Comparison of ENCODE assay signal across 8 cellular contexts in genomic region chr20:59850018-59850641, GRCh38.
A peak's percentile ranks its signal among the peaks of the same experiment; 100 is the strongest.
DNase-seq lines count a peak whose midpoint lies in the region; ATAC-seq lines count a peak whose summit lies in the region.

No MANE protein-coding gene starts in this region.

- ATAC-seq in left lobe of liver = peak; percentile 66
- no peak for ATAC-seq in HG02610 (IDR thresholded peaks at IDR 0.05; ENCODE audit: unreplicated experiment)

- DNase-seq in SIG-M5 treated with dmso at 0.1 percent for 504 hours (lab: John Stamatoyannopoulos, UW; ENCODE audit: unreplicated experiment) (peak; percentile 59), SIG-M5 (lab: John Stamatoyannopoulos, UW) (no peak), NCI-H2029 (lab: John Stamatoyannopoulos, UW) (peak; percentile 40), astrocyte of the hippocampus (ENCODE audit: low read depth, low spot score) (peak; percentile 44), left lobe of liver (ENCODE audit: low spot score) (no peak), midbrain (lab: John Stamatoyannopoulos, UW) (no peak), T-helper 9 cell (no peak)

Comparison
In these comparisons a context has a peak if more than half of its experiments do, and no peak if none do; other contexts are left out.
1. DNase-seq: peak in SIG-M5 treated with dmso at 0.1 percent for 504 hours (single experiment), NCI-H2029 (single experiment) and astrocyte of the hippocampus (single experiment); none in SIG-M5 (single experiment), left lobe of liver (single experiment), midbrain (single experiment) and T-helper 9 cell (single experiment).